In genomic region chr16:57042157-57043111, GRCh38 we compare ENCODE assay signal across 8 cellular contexts. TPM values are rescaled to one million over a fixed set of nuclear protein-coding genes. Genes with fewer than 3 reads are reported as not detected.
A peak's percentile ranks its signal among the peaks of the same experiment; 100 is the strongest.
DNase-seq lines count a peak whose midpoint lies in the region; ATAC-seq and TF ChIP-seq lines count a peak whose summit lies in the region.

No MANE protein-coding gene starts in this region.

- intact Hi-C loops in activated naive CD4-positive, alpha-beta T cell treated with anti-CD3 and anti-CD28 coated beads for 36 hours (cut with micrococcal nuclease) = loop anchor here (1.0 to 10.0 kb wide), 7 partner anchors 28 to 434 kb away; partner anchors contain the start of genes MT2A and SLC12A3
- intact Hi-C loops in heart left ventricle (cut with DNase I) = loop anchor here in 5 of 10 donors (5.0 to 10.0 kb wide), 5 partner anchors 60 to 178 kb away; partner anchors contain the start of genes CETP (in 2 of the 5) and SLC12A3 (in 2 of the 5)

- peak overlapping the region; percentile 68 for H3K4me2 ChIP-seq in OCI-LY3 (ENCODE audit: low read length)

- H3K9ac ChIP-seq in OCI-LY3 (ENCODE audit: low read length) = peak overlapping the region; percentile 87

- 67 to 73% (median 71%) methylated on average over 14 of the region's 14 CpGs for WGBS in heart left ventricle, 4 donors

- H3K4me1 Mint-ChIP-seq in activated naive CD4-positive, alpha-beta T cell treated with anti-CD3 and anti-CD28 coated beads for 36 hours (ENCODE audit: low read depth) = peaks cover 75% of the 10 kb centered on the region

- H3K79me2 ChIP-seq in OCI-LY3 (ENCODE audit: low read length) = 0 out of 2 replicates have a peak, but pooled peaks cover 3% of the 10 kb centered on the region

- no peaks in the 10 kb centered on the region for H3K27me3 Mint-ChIP-seq in activated naive CD4-positive, alpha-beta T cell treated with anti-CD3 and anti-CD28 coated beads for 36 hours (ENCODE audit: low read depth)

- peak overlapping the region; percentile 98 for H3K27ac Mint-ChIP-seq in activated naive CD4-positive, alpha-beta T cell treated with anti-CD3 and anti-CD28 coated beads for 36 hours

- peak overlapping the region; percentile 42 for H3K4me3 Mint-ChIP-seq in activated naive CD4-positive, alpha-beta T cell treated with anti-CD3 and anti-CD28 coated beads for 36 hours

- TF ChIP-seq POLR2A in heart left ventricle (IDR thresholded peaks at IDR 0.05) = no peak

- ATAC-seq in HG02678 (IDR thresholded peaks at IDR 0.05; ENCODE audit: unreplicated experiment) = peak; percentile 63
- ATAC-seq in heart left ventricle = no peak

- no peaks in the 10 kb centered on the region for H3K9me3 ChIP-seq in OCI-LY3 (ENCODE audit: insufficient read depth, low read length)
- H3K9me3 ChIP-seq in heart left ventricle = no peaks in the 10 kb centered on the region

- H4K20me1 ChIP-seq in OCI-LY3 (ENCODE audit: insufficient read depth, low read length) = no peaks in the 10 kb centered on the region

- H2AFZ ChIP-seq in OCI-LY3 (ENCODE audit: low read depth, low read length) = no peak overlapping the region

- no peaks in the 10 kb centered on the region for H3K27me3 ChIP-seq in OCI-LY3 (ENCODE audit: low read depth, low read length)
- no peaks in the 10 kb centered on the region for H3K27me3 ChIP-seq in heart left ventricle

- peaks cover 57% of the 10 kb centered on the region for H3K36me3 Mint-ChIP-seq in activated naive CD4-positive, alpha-beta T cell treated with anti-CD3 and anti-CD28 coated beads for 36 hours (ENCODE audit: low read depth)

- H3K4me1 ChIP-seq in OCI-LY3 (ENCODE audit: low read length) = peaks cover 95% of the 10 kb centered on the region
- peaks cover 0 to 57% (median 6%) of the 10 kb centered on the region in 12 donors for H3K4me1 ChIP-seq in heart left ventricle

- CTCF ChIA-PET in activated naive CD4-positive, alpha-beta T cell treated with anti-CD3 and anti-CD28 coated beads for 36 hours (lab: Charles Lee) = interaction anchor here (0.6 to 5.7 kb wide), 11 partner anchors 26 to 177 kb away, joined by 3 to 39 read pairs (median 5); partner anchors contain the start of gene NLRC5

- H3K4me3 ChIP-seq in GM12875 (ENCODE audit: low read depth, low read length) = peak overlapping the region; percentile 19
- peak overlapping the region; percentile 58 for H3K4me3 ChIP-seq in OCI-LY3 (ENCODE audit: low read length)
- peak overlapping the region in 1 of 12 donors; percentile 33 for H3K4me3 ChIP-seq in heart left ventricle

- no peak for TF ChIP-seq CTCF in GM12875 (IDR thresholded peaks at IDR 0.05; ENCODE audit: borderline replicate concordance, insufficient read depth, low read depth, low read length)
- TF ChIP-seq CTCF in OCI-LY3 (IDR thresholded peaks at IDR 0.05; ENCODE audit: low read depth, low read length) = peak; percentile 34
- no peak for TF ChIP-seq CTCF in heart left ventricle (IDR thresholded peaks at IDR 0.05)

- no peaks in the 10 kb centered on the region for H3K9me3 Mint-ChIP-seq in activated naive CD4-positive, alpha-beta T cell treated with anti-CD3 and anti-CD28 coated beads for 36 hours

- H3K36me3 ChIP-seq in OCI-LY3 (replicated peaks; ENCODE audit: low read depth, low read length) (peaks cover 28% of the 10 kb centered on the region), heart left ventricle (peaks cover 0 to 97% (median 15%) of the 10 kb centered on the region in 9 donors)

- DNase-seq in activated naive CD4-positive, alpha-beta T cell treated with anti-CD3 and anti-CD28 coated beads for 36 hours = peak; percentile 94
- DNase-seq in stimulated activated CD4-positive, alpha-beta T cell treated with anti-CD3 and anti-CD28 coated beads, Interleukin-1b, Interleukin-23, amount 100 ng/mL, for 48 hours = peak; percentile 90
- DNase-seq in NCI-H187 treated with DMSO at 0.1 percent for 48 hours (lab: John Stamatoyannopoulos, UW) = no peak
- DNase-seq in heart left ventricle = no peak
- DNase-seq in NCI-H2196 (lab: John Stamatoyannopoulos, UW; ENCODE audit: unreplicated experiment) = no peak

- H3K27ac ChIP-seq in OCI-LY3 (ENCODE audit: low read length) (peak overlapping the region; percentile 99), heart left ventricle (peak overlapping the region in 2 of 12 donors; percentile 5 to 88)

RNA-seq across cellular contexts. Expression of gene CPNE2, which starts 49.9 kb away (rescaled TPM):
- 1 to 10 TPM; 5.1 TPM for total RNA-seq in activated naive CD4-positive, alpha-beta T cell treated with anti-CD3 and anti-CD28 coated beads for 36 hours
- total RNA-seq in heart left ventricle = 10 to 100 TPM in 6 of 9 donors, 1 to 10 TPM in 3; 7.2 to 23.6 (median 11.9) TPM
- 10 to 100 TPM; 18.8 to 20.4 TPM for polyA plus RNA-seq in heart left ventricle

RNA-seq across cellular contexts. Expression of gene NLRC5, which starts 53.1 kb away (rescaled TPM):
- total RNA-seq in activated naive CD4-positive, alpha-beta T cell treated with anti-CD3 and anti-CD28 coated beads for 36 hours = 100 to 1,000 TPM; 104 to 119 TPM
- total RNA-seq in heart left ventricle = 10 to 100 TPM in 4 of 9 donors, 1 to 10 TPM in 5; 5.8 to 98.6 (median 9.9) TPM
- 10 to 100 TPM in 1 of 2 donors, 1 to 10 TPM in 1; 6.8 to 11.8 TPM for polyA plus RNA-seq in heart left ventricle

Comparison
In these comparisons a context has a peak if more than half of its experiments do, and no peak if none do; other contexts are left out.
1. DNase-seq: peak in activated naive CD4-positive, alpha-beta T cell treated with anti-CD3 and anti-CD28 coated beads for 36 hours (single experiment) and stimulated activated CD4-positive, alpha-beta T cell treated with anti-CD3 and anti-CD28 coated beads, Interleukin-1b, Interleukin-23, amount 100 ng/mL, for 48 hours (single experiment); none in NCI-H187 treated with DMSO at 0.1 percent for 48 hours (single experiment), heart left ventricle (0 of 5) and NCI-H2196 (single experiment).